In the genomic region with DNA sequence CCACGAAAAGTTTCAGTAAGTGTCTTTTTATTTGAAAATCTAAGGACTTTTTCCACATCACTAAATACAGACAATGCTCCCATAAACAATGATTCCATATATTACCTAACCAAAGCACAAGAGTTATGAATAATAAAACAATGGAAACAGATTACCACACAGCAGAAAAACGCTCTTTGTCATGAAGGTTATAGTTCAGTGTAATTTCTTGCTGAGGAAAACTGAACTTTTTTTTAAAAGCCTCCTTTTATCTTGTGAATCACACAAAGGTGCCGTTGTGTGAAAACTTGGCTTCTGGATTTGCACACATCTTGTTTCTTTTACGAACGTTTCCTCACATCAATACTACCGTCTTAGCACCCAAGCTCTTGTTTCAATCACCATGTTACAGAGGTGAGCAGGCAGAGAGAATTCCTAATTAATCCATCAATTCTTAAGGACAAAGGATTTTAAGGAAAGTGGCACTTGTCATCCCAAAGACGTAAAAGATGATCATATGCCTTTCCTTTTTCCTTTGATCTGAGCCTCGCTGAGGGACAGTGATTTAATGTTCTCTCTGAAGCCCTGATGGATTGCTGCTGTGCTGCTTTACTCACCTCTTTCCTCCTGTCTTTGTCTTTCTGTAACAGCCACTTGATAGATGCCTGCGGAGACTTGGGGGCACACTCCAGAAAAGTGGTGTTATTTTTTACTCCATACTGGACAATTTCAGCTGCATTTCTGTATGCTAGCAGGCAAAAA, we compare ENCODE assay signal across 17 cellular contexts.
A peak's percentile ranks its signal among the peaks of the same experiment; 100 is the strongest.
DNase-seq lines count a peak whose midpoint lies in the region; ATAC-seq, FAIRE-seq and TF ChIP-seq lines count a peak whose summit lies in the region.
"Had no signal": no experiment of that assay in that cellular context is flagged by ENCODE, and none has a peak within 500 bp of the region (broad histone marks: within the 10 kb centered on the region; RNA-seq: fewer than 3 reads in every experiment).

No MANE protein-coding gene starts in this region.

- WGBS in HepG2 (ENCODE audit: low lambda C conversion rate) = 11% methylated on average over 9 of the region's 9 CpGs
- 46% methylated on average over 9 of the region's 9 CpGs for WGBS in right lobe of liver (ENCODE audit: insufficient coverage, low coverage, low lambda C conversion rate, missing lambda C conversion rate)
- 40% methylated on average over 9 of the region's 9 CpGs for WGBS in prostate gland

- peaks cover 54% of the 10 kb centered on the region for H3K36me3 Mint-ChIP-seq in nephron progenitor cell (ENCODE audit: low read depth)

- POLR2A ChIA-PET in HepG2 (lab: Yijun Ruan, JAX) = no interaction called here

- no peak overlapping the region for H3K4me2 ChIP-seq in HepG2 (ENCODE audit: low read depth, low read length)

- CTCF ChIA-PET in HepG2 (lab: Yijun Ruan, JAX; ENCODE audit: low intra/inter-chr PET ratio, low total read pairs) = no interaction called here

- intact Hi-C loops in HepG2 (cut with micrococcal nuclease; ENCODE audit: unreplicated experiment) = no loop called here
- intact Hi-C loops in right lobe of liver (cut with DNase I) = no loop called here
- intact Hi-C loops in prostate gland (cut with DNase I) = no loop called here

- in situ Hi-C loops in HepG2 (cut with HindIII; ENCODE audit: extremely low pct_ligation_motif_present, low pct_unique_long_range_greater_than_20kb) = no loop called here

- H3K4me1 ChIP-seq in HepG2 (ENCODE audit: insufficient read depth, low read length) (peaks cover 5% of the 10 kb centered on the region; the same call in 1 of the 2 replicates), right lobe of liver (no peaks in the 10 kb centered on the region), endocrine pancreas (ENCODE audit: control insufficient read depth, insufficient read depth, low read length) (peaks cover 8% of the 10 kb centered on the region), prostate gland (replicated peaks) (no peaks in the 10 kb centered on the region)

- no peak overlapping the region for H3K9ac ChIP-seq in HepG2 (ENCODE audit: insufficient read depth, low read depth, low read length)
- no peak overlapping the region for H3K9ac ChIP-seq in endocrine pancreas (ENCODE audit: control insufficient read depth, insufficient read depth, low read length)

- peak overlapping the region; percentile 58 for H3K4me3 Mint-ChIP-seq in nephron progenitor cell

- H3K36me3 ChIP-seq in HepG2 (replicated peaks in 1 of 2; ENCODE audit: control insufficient read depth in 1 of 2, insufficient read depth in 2 of 2, low read length in 2 of 2) (no peaks in the 10 kb centered on the region), right lobe of liver (no peaks in the 10 kb centered on the region), endocrine pancreas (ENCODE audit: control insufficient read depth, insufficient read depth, low read length) (no peaks in the 10 kb centered on the region), prostate gland (no peaks in the 10 kb centered on the region)
- H3K36me3 ChIP-seq: pancreas had no signal

- no peak for FAIRE-seq in HepG2 (lab: Jason Lieb, UNC)
- FAIRE-seq: GM12891, pancreas had no signal

- TF ChIP-seq POLR2A in HepG2 (IDR thresholded peaks at IDR 0.05; ENCODE audit: insufficient read depth in 1 of 2, low read depth in 2 of 2, low read length in 2 of 2) = no peak
- TF ChIP-seq POLR2A in right lobe of liver (IDR thresholded peaks at IDR 0.05) = no peak
- no peak for TF ChIP-seq POLR2A in prostate gland (IDR thresholded peaks at IDR 0.05)

- no peak overlapping the region for H3K27ac ChIP-seq in HepG2 (ENCODE audit: extremely low read length, insufficient read depth, low read length)
- no peak overlapping the region for H3K27ac ChIP-seq in right lobe of liver
- H3K27ac ChIP-seq in prostate gland = no peak overlapping the region
- H3K27ac ChIP-seq: pancreas, RWPE1 had no signal

- no peaks in the 10 kb centered on the region for H3K9me3 ChIP-seq in HepG2 (ENCODE audit: low read length)
- H3K9me3 ChIP-seq in right lobe of liver = no peaks in the 10 kb centered on the region
- no peaks in the 10 kb centered on the region for H3K9me3 ChIP-seq in endocrine pancreas (ENCODE audit: control insufficient read depth, low read length)
- no peaks in the 10 kb centered on the region for H3K9me3 ChIP-seq in prostate gland
- H3K9me3 ChIP-seq: pancreas had no signal

- H3K27ac Mint-ChIP-seq in nephron progenitor cell = peak overlapping the region; percentile 85

- TF ChIP-seq EP300 in HepG2 (IDR thresholded peaks at IDR 0.05; ENCODE audit: low read depth in 2 of 2, low read length in 2 of 2) (no peak), HepG2 (CRISPR knock-in tag; IDR thresholded peaks at IDR 0.05; ENCODE audit: borderline replicate concordance) (no peak)

- H3K79me2 ChIP-seq in HepG2 (ENCODE audit: insufficient read depth, low read length) = no peaks in the 10 kb centered on the region

- TF ChIP-seq CTCF in HepG2 (CRISPR knock-in tag; IDR thresholded peaks at IDR 0.05) (no peak), right lobe of liver (IDR thresholded peaks at IDR 0.05) (no peak), nephron progenitor cell (IDR thresholded peaks at IDR 0.05) (no peak), prostate gland (IDR thresholded peaks at IDR 0.05) (no peak)

- ATAC-seq in HepG2 (no peak), right lobe of liver (no peak), HG03565 (IDR thresholded peaks at IDR 0.05; ENCODE audit: unreplicated experiment) (no peak), GM21390 (IDR thresholded peaks at IDR 0.05; ENCODE audit: unreplicated experiment) (no peak)

- no peaks in the 10 kb centered on the region for H3K27me3 Mint-ChIP-seq in nephron progenitor cell (ENCODE audit: low read depth, poor library complexity)

- peak overlapping the region; percentile 8 for H2AFZ ChIP-seq in HepG2 (ENCODE audit: low read length)

- H3K9me3 Mint-ChIP-seq in nephron progenitor cell = no peaks in the 10 kb centered on the region

- TF ChIP-seq RAD21 in HepG2 (CRISPR knock-in tag; IDR thresholded peaks at IDR 0.05) = no peak

- H4K20me1 ChIP-seq in HepG2 (ENCODE audit: insufficient read depth, low read length) = no peaks in the 10 kb centered on the region

- H3K4me3 ChIP-seq in HepG2 (replicated peaks in 1 of 3; ENCODE audit: insufficient read depth in 1 of 3, low read depth in 2 of 3, low read length in 3 of 3) (no peak overlapping the region), right lobe of liver (no peak overlapping the region), endocrine pancreas (ENCODE audit: control insufficient read depth, insufficient read depth, low read length) (peak overlapping the region; percentile 8), prostate gland (no peak overlapping the region)
- H3K4me3 ChIP-seq: pancreas had no signal

- H3K4me1 Mint-ChIP-seq in nephron progenitor cell = peaks cover 27% of the 10 kb centered on the region

- no TSS peak for BruUV-seq in HepG2 (replicated peaks; lab: Mats Ljungman, UMichigan)

- no peaks in the 10 kb centered on the region for H3K27me3 ChIP-seq in HepG2 (ENCODE audit: control insufficient read depth in 1 of 2, insufficient read depth in 2 of 2, low read length in 2 of 2)
- H3K27me3 ChIP-seq in right lobe of liver = no peaks in the 10 kb centered on the region
- no peaks in the 10 kb centered on the region for H3K27me3 ChIP-seq in endocrine pancreas (ENCODE audit: control insufficient read depth, insufficient read depth, low read length)
- H3K27me3 ChIP-seq in prostate gland (replicated peaks; ENCODE audit: insufficient read depth) = no peaks in the 10 kb centered on the region
- H3K27me3 ChIP-seq: pancreas had no signal

- DNase-seq in HepG2 (ENCODE audit: low spot score) (no peak), right lobe of liver (no peak), nephron progenitor cell (peak; percentile 18), NCI-H345 (lab: John Stamatoyannopoulos, UW) (no peak), prostate gland (ENCODE audit: low spot score) (no peak)
- DNase-seq: activated CD4-positive, CD25-positive, alpha-beta regulatory T cell; effector CD4-positive, alpha-beta T cell; foreskin fibroblast; NCI-H1930; NCI-H774; pancreas; stimulated activated CD4-positive, alpha-beta T cell treated with anti-CD3 and anti-CD28 coated beads, Interleukin-12 subunit alpha, Interleukin-12 subunit beta, amount 100 ng/mL, for 4 hours had no signal

TF ChIP-seq in HepG2, 621 proteins besides CTCF, POLR2A, EP300 and RAD21:
- no peak for TF ChIP-seq ZSCAN30 (CRISPR knock-in tag; IDR thresholded peaks at IDR 0.05)
- TF ChIP-seq TBL1XR1 (IDR thresholded peaks at IDR 0.05; ENCODE audit: borderline replicate concordance, low read length, partially characterized antibody) = no peak
- TF ChIP-seq KLF6 (CRISPR knock-in tag; IDR thresholded peaks at IDR 0.05) = no peak
- TF ChIP-seq, protein P1, sequence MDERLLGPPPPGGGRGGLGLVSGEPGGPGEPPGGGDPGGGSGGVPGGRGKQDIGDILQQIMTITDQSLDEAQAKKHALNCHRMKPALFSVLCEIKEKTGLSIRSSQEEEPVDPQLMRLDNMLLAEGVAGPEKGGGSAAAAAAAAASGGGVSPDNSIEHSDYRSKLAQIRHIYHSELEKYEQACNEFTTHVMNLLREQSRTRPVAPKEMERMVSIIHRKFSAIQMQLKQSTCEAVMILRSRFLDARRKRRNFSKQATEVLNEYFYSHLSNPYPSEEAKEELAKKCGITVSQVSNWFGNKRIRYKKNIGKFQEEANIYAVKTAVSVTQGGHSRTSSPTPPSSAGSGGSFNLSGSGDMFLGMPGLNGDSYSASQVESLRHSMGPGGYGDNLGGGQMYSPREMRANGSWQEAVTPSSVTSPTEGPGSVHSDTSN (CRISPR knock-in tag; IDR thresholded peaks at IDR 0.05) = no peak
- TF ChIP-seq ZNF652 (CRISPR knock-in tag; IDR thresholded peaks at IDR 0.05; ENCODE audit: borderline replicate concordance, low read depth) = no peak
- no peak for TF ChIP-seq AKAP8 (CRISPR knock-in tag; IDR thresholded peaks at IDR 0.05)
